ENCODE assay signal across 8 cellular contexts in genomic region chr4:125833-126232, GRCh38. TPM values are rescaled to one million over a fixed set of nuclear protein-coding genes. Genes with fewer than 3 reads are reported as not detected.
DNase-seq lines count a peak whose midpoint lies in the region; ATAC-seq, FAIRE-seq and TF ChIP-seq lines count a peak whose summit lies in the region.

No MANE protein-coding gene starts in this region.

- peaks cover 6% of the 10 kb centered on the region for H3K9me3 Mint-ChIP-seq in natural killer cell treated with Interleukin-12 subunit alpha and Interleukin-12 subunit beta and Interleukin-15 and Interleukin-18, amount 100 ng/mL, for 72 hours

- no peaks in the 10 kb centered on the region for H3K27me3 Mint-ChIP-seq in natural killer cell treated with Interleukin-12 subunit alpha and Interleukin-12 subunit beta and Interleukin-15 and Interleukin-18, amount 100 ng/mL, for 72 hours

- H3K4me3 Mint-ChIP-seq in natural killer cell treated with Interleukin-12 subunit alpha and Interleukin-12 subunit beta and Interleukin-15 and Interleukin-18, amount 100 ng/mL, for 72 hours = peak overlapping the region; percentile 93

- no peak for FAIRE-seq in GM12892 (lab: Jason Lieb, UNC)

- peaks cover 28 to 29% of the 10 kb centered on the region in 2 donors for H3K4me1 Mint-ChIP-seq in natural killer cell treated with Interleukin-12 subunit alpha and Interleukin-12 subunit beta and Interleukin-15 and Interleukin-18, amount 100 ng/mL, for 72 hours (ENCODE audit: low read depth in 2 of 2)

- H4K20me1 ChIP-seq in BLaER1 = peaks cover 11% of the 10 kb centered on the region; the same call in 1 of the 2 replicates
- H4K20me1 ChIP-seq in Loucy (ENCODE audit: insufficient read depth, low read length, poor library complexity, severe bottlenecking) = no peaks in the 10 kb centered on the region

- H3K36me3 Mint-ChIP-seq in natural killer cell treated with Interleukin-12 subunit alpha and Interleukin-12 subunit beta and Interleukin-15 and Interleukin-18, amount 100 ng/mL, for 72 hours = peaks cover 24% of the 10 kb centered on the region

- no peak for ATAC-seq in natural killer cell treated with Interleukin-12 subunit alpha and Interleukin-12 subunit beta and Interleukin-15 and Interleukin-18, amount 100 ng/mL, for 72 hours

- H3K36me3 ChIP-seq in BLaER1 = peaks cover 16% of the 10 kb centered on the region
- H3K36me3 ChIP-seq in Loucy (ENCODE audit: insufficient read depth, low read length) = peaks cover 29% of the 10 kb centered on the region

- H3K9me3 ChIP-seq in BLaER1 (peaks cover 34% of the 10 kb centered on the region), Loucy (ENCODE audit: insufficient read depth, low read depth, low read length) (peaks cover 10% of the 10 kb centered on the region)

- H3K79me2 ChIP-seq in Loucy (ENCODE audit: insufficient read depth, low read length) = peaks cover 67% of the 10 kb centered on the region

- H3K9me2 ChIP-seq in Loucy (replicated peaks; ENCODE audit: low read depth, low read length) = no peaks in the 10 kb centered on the region

- no peak overlapping the region for H2AFZ ChIP-seq in Loucy (ENCODE audit: low read length)

- H3K27ac ChIP-seq in BLaER1 = peak overlapping the region; percentile 94

- no peak for TF ChIP-seq CTCF in Loucy (conservative IDR thresholded peaks at IDR 0.05; ENCODE audit: low read length)

- peak; percentile 9 for DNase-seq in dedifferentiated amniotic fluid mesenchymal stem cell (ENCODE audit: extremely low spot score)
- DNase-seq in natural killer cell treated with Interleukin-12 subunit alpha and Interleukin-12 subunit beta and Interleukin-15 and Interleukin-18, amount 100 ng/mL, for 72 hours (ENCODE audit: low spot score) = no peak
- no peak for DNase-seq in cerebellar nuclear complex (lab: John Stamatoyannopoulos, UW)
- DNase-seq in GM19238 (ENCODE audit: insufficient read length, low spot score) = no peak
- no peak for DNase-seq in GM12892 (ENCODE audit: insufficient read length)
- DNase-seq in amniotic stem cell (lab: John Stamatoyannopoulos, UW) = no peak

- no peaks in the 10 kb centered on the region for H3K27me3 ChIP-seq in BLaER1
- H3K27me3 ChIP-seq in Loucy (ENCODE audit: insufficient read depth, low read length, poor library complexity, severe bottlenecking) = peaks cover 4% of the 10 kb centered on the region

- H3K9ac ChIP-seq in BLaER1 = peak overlapping the region; percentile 97
- H3K9ac ChIP-seq in Loucy (ENCODE audit: low read depth, low read length, poor library complexity, severe bottlenecking) = peak overlapping the region; percentile 84

- H3K4me2 ChIP-seq in BLaER1 (peak overlapping the region; percentile 97), Loucy (ENCODE audit: low read depth, low read length, poor library complexity, severe bottlenecking) (peak overlapping the region; percentile 70)

- peak overlapping the region; percentile 87 for H3K4me3 ChIP-seq in BLaER1
- H3K4me3 ChIP-seq in Loucy (ENCODE audit: low read length, poor library complexity, severe bottlenecking) = peak overlapping the region; percentile 74

- H3K4me1 ChIP-seq in BLaER1 = peaks cover 32% of the 10 kb centered on the region
- peaks cover 52% of the 10 kb centered on the region for H3K4me1 ChIP-seq in Loucy (ENCODE audit: insufficient read depth, low read length, poor library complexity, severe bottlenecking)

- no peak for TF ChIP-seq POLR2A in GM12892 (IDR thresholded peaks at IDR 0.05; ENCODE audit: low read depth, low read length)

- H3F3A ChIP-seq in Loucy (ENCODE audit: low read depth) = peaks cover 8% of the 10 kb centered on the region; the same call in 1 of the 2 replicates

- H3K27ac Mint-ChIP-seq in natural killer cell treated with Interleukin-12 subunit alpha and Interleukin-12 subunit beta and Interleukin-15 and Interleukin-18, amount 100 ng/mL, for 72 hours = peak overlapping the region; percentile 93 to 98

RNA-seq across cellular contexts. Expression of gene ZNF718, which starts 1.5 kb away (rescaled TPM):
- 10 to 100 TPM; 10.4 to 10.8 TPM for total RNA-seq in natural killer cell treated with Interleukin-12 subunit alpha and Interleukin-12 subunit beta and Interleukin-15 and Interleukin-18, amount 100 ng/mL, for 72 hours
- 4.5 TPM for polyA plus RNA-seq in GM12892 (2012; ENCODE audit: missing spikeins)
